Comparison of ENCODE assay signal across 8 cellular contexts in the genomic region with DNA sequence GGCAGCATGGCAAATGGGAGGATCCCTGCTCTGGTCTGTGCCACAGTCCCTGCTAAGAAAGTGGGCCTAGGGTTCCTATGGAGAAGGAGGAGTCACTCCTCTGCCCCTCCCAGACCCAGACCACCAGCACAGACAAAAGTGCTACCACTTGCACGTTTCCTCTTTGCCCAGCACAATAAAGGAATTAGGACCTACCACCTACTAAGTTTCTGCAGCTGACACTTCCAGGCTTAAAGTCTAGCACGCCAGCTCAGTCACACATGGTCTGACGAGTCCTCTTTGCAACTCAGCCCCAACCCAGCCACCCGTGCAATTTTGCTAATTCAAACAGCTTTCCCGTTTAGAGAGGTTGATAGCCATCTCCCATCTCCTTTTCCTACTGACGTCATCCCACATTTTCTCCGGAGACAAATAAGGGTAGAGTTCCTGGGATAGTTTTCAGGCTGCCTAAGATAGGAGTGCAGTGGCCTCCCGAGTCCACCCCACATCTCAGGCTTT.
A peak's percentile ranks its signal among the peaks of the same experiment; 100 is the strongest.
DNase-seq lines count a peak whose midpoint lies in the region; ATAC-seq, FAIRE-seq and TF ChIP-seq lines count a peak whose summit lies in the region.

No MANE protein-coding gene starts in this region.

- H3K36me3 ChIP-seq in bronchial epithelial cell (ENCODE audit: control insufficient read depth, insufficient read depth, low read length) (peaks cover 2% of the 10 kb centered on the region), left lung (no peaks in the 10 kb centered on the region)

- H3K27ac ChIP-seq in left lung (peak overlapping the region; percentile 96), temporal lobe (ENCODE audit: low read depth, low read length) (peak overlapping the region; percentile 75)

- peak; percentile 29 for DNase-seq in activated CD8-positive, alpha-beta memory T cell treated with anti-CD3 and anti-CD28 coated beads, Interleukin-2, amount 50 U/mL, for 4 hours
- DNase-seq in activated CD8-positive, alpha-beta memory T cell treated with anti-CD3 and anti-CD28 coated beads, Interleukin-2, amount 50 U/mL, for 48 hours, result no peak
- DNase-seq in NCI-H2227 treated with DMSO at 0.1 percent for 48 hours (lab: John Stamatoyannopoulos, UW) (peak; percentile 56), bronchial epithelial cell (ENCODE audit: low read depth) (peak; percentile 49), left lung (peak in 1 of 2 donors; percentile 58), COLO829 (ENCODE audit: low spot score) (no peak), NCI-H2029 treated with DMSO at 0.1 percent for 48 hours (lab: John Stamatoyannopoulos, UW) (no peak)

- ATAC-seq in left lung, result peak; percentile 25

- no peak for FAIRE-seq in bronchial epithelial cell (lab: Jason Lieb, UNC)

- no peak for TF ChIP-seq CTCF in bronchial epithelial cell (IDR thresholded peaks at IDR 0.05; ENCODE audit: insufficient read depth, low read length, severe bottlenecking)
- TF ChIP-seq CTCF in left lung (IDR thresholded peaks at IDR 0.05), result no peak

- peaks cover 38 to 76% of the 10 kb centered on the region in 2 donors for H3K4me1 ChIP-seq in left lung

- H3K27me3 ChIP-seq in bronchial epithelial cell (ENCODE audit: control insufficient read depth, insufficient read depth, low read length) (no peaks in the 10 kb centered on the region), left lung (no peaks in the 10 kb centered on the region)

- H3K9me3 ChIP-seq in left lung, result no peaks in the 10 kb centered on the region

- H3K4me3 ChIP-seq in bronchial epithelial cell (ENCODE audit: low read depth, low read length) (peak overlapping the region; percentile 55), left lung (peak overlapping the region; percentile 61 to 66)

- intact Hi-C loops in left lung (cut with DNase I), result no loop called here

Comparison
In these comparisons a context has a peak if more than half of its experiments do, and no peak if none do; other contexts are left out.
1. DNase-seq: peak in activated CD8-positive, alpha-beta memory T cell treated with anti-CD3 and anti-CD28 coated beads, Interleukin-2, amount 50 U/mL, for 4 hours (single experiment), NCI-H2227 treated with DMSO at 0.1 percent for 48 hours (single experiment) and bronchial epithelial cell (single experiment); none in activated CD8-positive, alpha-beta memory T cell treated with anti-CD3 and anti-CD28 coated beads, Interleukin-2, amount 50 U/mL, for 48 hours (single experiment), COLO829 (single experiment) and NCI-H2029 treated with DMSO at 0.1 percent for 48 hours (single experiment).